ENCODE assay signal across 19 cellular contexts in genomic region chr12:113019045-113019444, GRCh38. TPM values are rescaled to one million over a fixed set of nuclear protein-coding genes. Genes with fewer than 3 reads are reported as not detected.
DNase-seq lines count a peak whose midpoint lies in the region; ATAC-seq, FAIRE-seq and TF ChIP-seq lines count a peak whose summit lies in the region.
"Had no signal": no experiment of that assay in that cellular context is flagged by ENCODE, and none has a peak within 500 bp of the region (broad histone marks: within the 10 kb centered on the region; RNA-seq: fewer than 3 reads in every experiment).

No MANE protein-coding gene starts in this region.

- H3K4me3 ChIP-seq in AG10803 (ENCODE audit: low read length) (no peak overlapping the region), astrocyte of the spinal cord (ENCODE audit: low read depth, low read length) (no peak overlapping the region), kidney (ENCODE audit: low read length in 2 of 2) (no peak overlapping the region)
- H3K4me3 ChIP-seq: skin epidermis, upper lobe of right lung had no signal

- H3K27ac ChIP-seq in CD4-positive, alpha-beta T cell (ENCODE audit: low read depth, low read length): no peak overlapping the region
- H3K27ac ChIP-seq in kidney (ENCODE audit: low read depth in 2 of 2, low read length in 2 of 2): no peak overlapping the region
- H3K27ac ChIP-seq: skin epidermis, upper lobe of right lung had no signal

- H3K27me3 Mint-ChIP-seq in CD4-positive, alpha-beta T cell: no peaks in the 10 kb centered on the region

- CTCF ChIA-PET in CD4-positive, alpha-beta T cell (lab: Charles Lee): no interaction called here

- H3K4me3 Mint-ChIP-seq in CD4-positive, alpha-beta T cell: no peak overlapping the region
- H3K4me3 Mint-ChIP-seq: activated CD8-positive, alpha-beta memory T cell treated with anti-CD3 and anti-CD28 coated beads, Interleukin-2, amount 10 ng/mL, durations not matched to agents 7 days and 5 days; stimulated activated effector memory CD8-positive, alpha-beta T cell treated with anti-CD3 and anti-CD28 coated beads, Interleukin-12 subunit alpha, Interleukin-12 subunit beta, amount 100 ng/mL, for 72 hours had no signal

- intact Hi-C loops in CD4-positive, alpha-beta T cell (cut with DNase I, micrococcal nuclease): no loop called here
- intact Hi-C loops in kidney (cut with DNase I): no loop called here

- DNase-seq in AG10803 (ENCODE audit: low read depth) (peak; percentile 18), HT1080 (ENCODE audit: low read depth) (peak; percentile 88), astrocyte of the spinal cord (ENCODE audit: low read depth, low spot score) (peak; percentile 48), lung microvascular endothelial cell (ENCODE audit: low read depth in 2 of 2) (peak; percentile 67 to 77), kidney (no peak)
- DNase-seq in CD4-positive, alpha-beta T cell: no peak
- DNase-seq: activated CD4-positive, CD25-positive, alpha-beta regulatory T cell treated with anti-CD3 and anti-CD28 coated beads, Interleukin-2, amount 50 U/mL, for 72 hours; activated CD8-positive, alpha-beta memory T cell treated with anti-CD3 and anti-CD28 coated beads, Interleukin-2, amount 10 ng/mL, durations not matched to agents 7 days and 5 days; BE2C; DMS79 treated with DMSO at 0.1 percent for 48 hours; KG1; NCI-H774; T-helper 2 cell; upper lobe of right lung had no signal

- H3K27me3 ChIP-seq in CD4-positive, alpha-beta T cell (ENCODE audit: control insufficient read depth, insufficient read depth, low read length): no peaks in the 10 kb centered on the region
- H3K27me3 ChIP-seq: BE2C, upper lobe of right lung had no signal

- H3K9ac ChIP-seq in kidney (ENCODE audit: low read length in 2 of 2): no peak overlapping the region

- TF ChIP-seq CTCF in AG10803 (conservative IDR thresholded peaks at IDR 0.05; ENCODE audit: low read length) (no peak), astrocyte of the spinal cord (IDR thresholded peaks at IDR 0.05; ENCODE audit: low read depth, low read length) (no peak), kidney (IDR thresholded peaks at IDR 0.05; ENCODE audit: borderline replicate concordance, extremely low read depth, insufficient read depth) (no peak)
- TF ChIP-seq CTCF in CD4-positive, alpha-beta T cell (IDR thresholded peaks at IDR 0.05): no peak

- POLR2A ChIA-PET in CD4-positive, alpha-beta T cell (lab: Charles Lee): no interaction called here

- in situ Hi-C loops in astrocyte of the spinal cord (cut with HindIII; ENCODE audit: low sequenced_read_pairs): no loop called here

- H3K9me3 ChIP-seq in CD4-positive, alpha-beta T cell (ENCODE audit: control insufficient read depth, low read length): no peaks in the 10 kb centered on the region
- no peaks in the 10 kb centered on the region for H3K9me3 ChIP-seq in kidney (ENCODE audit: control insufficient read depth in 1 of 2, low read length in 2 of 2)
- H3K9me3 ChIP-seq: BE2C, upper lobe of right lung had no signal

- H3K36me3 Mint-ChIP-seq in CD4-positive, alpha-beta T cell (ENCODE audit: low read depth): no peaks in the 10 kb centered on the region
- H3K36me3 Mint-ChIP-seq: activated CD8-positive, alpha-beta memory T cell treated with anti-CD3 and anti-CD28 coated beads, Interleukin-2, amount 10 ng/mL, durations not matched to agents 7 days and 5 days; stimulated activated effector memory CD8-positive, alpha-beta T cell treated with anti-CD3 and anti-CD28 coated beads, Interleukin-12 subunit alpha, Interleukin-12 subunit beta, amount 100 ng/mL, for 72 hours had no signal

- ATAC-seq in GM19463 (IDR thresholded peaks at IDR 0.05; ENCODE audit: unreplicated experiment): no peak
- ATAC-seq in CD4-positive, alpha-beta T cell (ENCODE audit: poor library complexity): no peak
- ATAC-seq in GM21526 (IDR thresholded peaks at IDR 0.05; ENCODE audit: low FRiP score, unreplicated experiment): no peak
- ATAC-seq: activated CD8-positive, alpha-beta memory T cell treated with anti-CD3 and anti-CD28 coated beads, Interleukin-2, amount 10 ng/mL, durations not matched to agents 7 days and 5 days; stimulated activated effector memory CD8-positive, alpha-beta T cell treated with anti-CD3 and anti-CD28 coated beads, Interleukin-12 subunit alpha, Interleukin-12 subunit beta, amount 100 ng/mL, for 72 hours; upper lobe of right lung had no signal

- H3K27ac Mint-ChIP-seq in CD4-positive, alpha-beta T cell: no peak overlapping the region
- H3K27ac Mint-ChIP-seq: activated CD8-positive, alpha-beta memory T cell treated with anti-CD3 and anti-CD28 coated beads, Interleukin-2, amount 10 ng/mL, durations not matched to agents 7 days and 5 days; stimulated activated effector memory CD8-positive, alpha-beta T cell treated with anti-CD3 and anti-CD28 coated beads, Interleukin-12 subunit alpha, Interleukin-12 subunit beta, amount 100 ng/mL, for 72 hours had no signal

- no peak for FAIRE-seq in kidney (lab: Jason Lieb, UNC)
- FAIRE-seq: frontal cortex had no signal

- no peaks in the 10 kb centered on the region for H3K9me3 Mint-ChIP-seq in CD4-positive, alpha-beta T cell
- H3K9me3 Mint-ChIP-seq: stimulated activated effector memory CD8-positive, alpha-beta T cell treated with anti-CD3 and anti-CD28 coated beads, Interleukin-12 subunit alpha, Interleukin-12 subunit beta, amount 100 ng/mL, for 72 hours had no signal

- no peaks in the 10 kb centered on the region for H3K36me3 ChIP-seq in kidney (ENCODE audit: control insufficient read depth in 1 of 2, insufficient read depth in 2 of 2, low read length in 2 of 2)
- H3K36me3 ChIP-seq: BE2C, upper lobe of right lung had no signal

- H3K4me1 Mint-ChIP-seq in CD4-positive, alpha-beta T cell (ENCODE audit: low read depth): no peaks in the 10 kb centered on the region

- H3K4me1 ChIP-seq in kidney (ENCODE audit: control insufficient read depth in 1 of 2, insufficient read depth in 1 of 2, low read depth in 1 of 2, low read length in 2 of 2): no peaks in the 10 kb centered on the region
- H3K4me1 ChIP-seq: BE2C, upper lobe of right lung had no signal

RNA-seq across cellular contexts. Expression of gene DTX1, which starts 37.5 kb away (rescaled TPM):
- total RNA-seq in HT1080 (2014; rRNA removed; shearing (Covaris generic)): 0.05 TPM in 1 of 2 replicates, not detected in the other
- 0.08 and 0.15 TPM in 2 replicates for polyA plus RNA-seq in HT1080 (2015; cell fraction: cytosol; rRNA removed)
- polyA plus RNA-seq in HT1080 (2015; cell fraction: nucleus; rRNA removed): 0.03 and 0.07 TPM in 2 replicates
- total RNA-seq in lung microvascular endothelial cell (0.65 and 4.6 TPM in 2 replicates), kidney (4.9 TPM)
- total RNA-seq in CD4-positive, alpha-beta T cell: 10 to 100 TPM; 14.0 to 14.2 TPM
- polyA plus RNA-seq in kidney (ENCODE audit: insufficient read depth, low read depth, low replicate concordance): 7.3 TPM

RNA-seq across cellular contexts. Expression of gene OAS2, which starts 40.7 kb away (rescaled TPM):
- 1.6 and 2.2 TPM in 2 replicates for total RNA-seq in HT1080 (2014; rRNA removed; shearing (Covaris generic))
- polyA plus RNA-seq in HT1080 (2015; cell fraction: cytosol; rRNA removed): 2.5 and 2.6 TPM in 2 replicates
- polyA plus RNA-seq in HT1080 (2015; cell fraction: nucleus; rRNA removed): 2.5 and 3.9 TPM in 2 replicates
- total RNA-seq in lung microvascular endothelial cell (0.60 and 3.3 TPM in 2 replicates), kidney (11.7 TPM)
- 10 to 100 TPM; 15.0 to 16.2 TPM for total RNA-seq in CD4-positive, alpha-beta T cell
- 5.0 TPM for polyA plus RNA-seq in kidney (ENCODE audit: insufficient read depth, low read depth, low replicate concordance)

Comparison
In these comparisons a context has a peak if more than half of its experiments do, and no peak if none do; other contexts are left out.
1. DNase-seq: peak in AG10803 (single experiment), HT1080 (single experiment), astrocyte of the spinal cord (single experiment) and lung microvascular endothelial cell (2 of 2); none in CD4-positive, alpha-beta T cell (0 of 10) and kidney (single experiment).